27 cellular contexts compared by ENCODE assay signal in genomic region chr1:178030452-178030851, GRCh38.
"Had no signal": no experiment of that assay in that cellular context is flagged by ENCODE, and none has a peak within 500 bp of the region (broad histone marks: within the 10 kb centered on the region; RNA-seq: fewer than 3 reads in every experiment).

No MANE protein-coding gene starts in this region.

- H3K9me3 ChIP-seq: esophagus muscularis mucosa, pancreas, sigmoid colon, suprapubic skin, transverse colon, upper lobe of right lung, uterus had no signal

- H3K36me3 ChIP-seq: pancreas, transverse colon, upper lobe of right lung, uterus had no signal

- FAIRE-seq: endothelial cell of umbilical vein, pancreas, small intestine had no signal

- H3K4me3 ChIP-seq: coronary artery, esophagus muscularis mucosa, lung, pancreas, sigmoid colon, suprapubic skin, transverse colon, upper lobe of right lung, uterus had no signal

- H3K27ac ChIP-seq: coronary artery, esophagus muscularis mucosa, pancreas, sigmoid colon, suprapubic skin, transverse colon, upper lobe of right lung, uterus had no signal

- ATAC-seq: left colon; naive thymus-derived CD4-positive, alpha-beta T cell; pancreas; stimulated activated naive CD8-positive, alpha-beta T cell treated with anti-CD3 and anti-CD28 coated beads, Interleukin-15, amount 100 ng/mL, for 72 hours; upper lobe of right lung had no signal

- H3K27me3 ChIP-seq: esophagus muscularis mucosa, pancreas, sigmoid colon, suprapubic skin, transverse colon, upper lobe of right lung, uterus had no signal

- DNase-seq: dermis blood vessel endothelial cell; effector memory CD4-positive, alpha-beta T cell; foreskin melanocyte; hypothalamus; immature natural killer cell; islet precursor cell; kidney glomerular epithelial cell; left colon; naive thymus-derived CD4-positive, alpha-beta T cell; nephron progenitor cell; nucleus accumbens; pancreas; sigmoid colon; small intestine; stimulated activated CD4-positive, alpha-beta T cell treated with anti-CD3 and anti-CD28 coated beads, Interleukin-15, amount 100 ng/mL, for 24 hours; stimulated activated CD4-positive, alpha-beta T cell treated with anti-CD3 and anti-CD28 coated beads, Interleukin-2, amount 100 ng/mL, for 48 hours; stimulated activated CD8-positive, alpha-beta memory T cell treated with anti-CD3 and anti-CD28 coated beads, Interleukin-4, amount 100 ng/mL, for 48 hours; stimulated activated naive CD4-positive, alpha-beta T cell; stimulated activated naive CD8-positive, alpha-beta T cell treated with anti-CD3 and anti-CD28 coated beads, Interleukin-15, amount 100 ng/mL, for 72 hours; transverse colon; upper lobe of right lung; uterus had no signal

- H3K4me1 ChIP-seq: sigmoid colon, uterus had no signal
